23 cellular contexts compared by ENCODE assay signal in genomic region chr18:7062844-7063243, GRCh38. TPM values are rescaled to one million over a fixed set of nuclear protein-coding genes. Genes with fewer than 3 reads are reported as not detected.
"Had no signal": no experiment of that assay in that cellular context is flagged by ENCODE, and none has a peak within 500 bp of the region (broad histone marks: within the 10 kb centered on the region; RNA-seq: fewer than 3 reads in every experiment).

No MANE protein-coding gene starts in this region.

- H3K27ac ChIP-seq: coronary artery, heart left ventricle, ovary, spleen, tibial nerve had no signal

- H3K4me3 ChIP-seq: coronary artery, heart left ventricle, lung, ovary, spleen, testis, tibial nerve had no signal

- FAIRE-seq: islet of Langerhans had no signal

- DNase-seq: caudate nucleus; effector CD4-positive, alpha-beta T cell; foreskin melanocyte; heart left ventricle; hypothalamus; left cardiac atrium; left ventricle myocardium superior; mesenchymal stem cell; naive thymus-derived CD4-positive, alpha-beta T cell; nucleus accumbens; ovary; spleen; stimulated activated CD4-positive, alpha-beta T cell treated with anti-CD3 and anti-CD28 coated beads, Interleukin-15, amount 100 ng/mL, for 24 hours; stimulated activated CD4-positive, alpha-beta T cell treated with anti-CD3 and anti-CD28 coated beads, Interleukin-1b, Interleukin-23, amount 100 ng/mL, for 48 hours; stimulated activated CD4-positive, alpha-beta T cell treated with anti-CD3 and anti-CD28 coated beads, Interleukin-4, amount 100 ng/mL, for 4 hours; stimulated activated naive B cell treated with anti-CD40 and anti-IgM and Interleukin-4, amounts not matched to agents 10 μg/mL and 1 μg/mL and 100 μg/mL, for 72 hours; stimulated activated naive CD8-positive, alpha-beta T cell treated with anti-CD3 and anti-CD28 coated beads, Interleukin-15, amount 100 ng/mL, for 72 hours; testis had no signal

- H3K36me3 ChIP-seq: heart left ventricle, ovary, spleen, tibial nerve had no signal

- H3K4me1 ChIP-seq: heart left ventricle, spleen, tibial nerve had no signal

- H3K27me3 ChIP-seq: ovary, testis, tibial nerve had no signal

- ATAC-seq: heart left ventricle; left cardiac atrium; left ventricle myocardium superior; naive thymus-derived CD4-positive, alpha-beta T cell; stimulated activated naive B cell treated with anti-CD40 and anti-IgM and Interleukin-4, amounts not matched to agents 10 μg/mL and 1 μg/mL and 100 μg/mL, for 72 hours; stimulated activated naive CD8-positive, alpha-beta T cell treated with anti-CD3 and anti-CD28 coated beads, Interleukin-15, amount 100 ng/mL, for 72 hours had no signal

- H3K9me3 ChIP-seq: heart left ventricle, ovary, testis, tibial nerve had no signal

RNA-seq across cellular contexts. Expression of gene LAMA1, which starts 54.8 kb away (rescaled TPM):
- total RNA-seq: mononuclear cell; naive thymus-derived CD4-positive, alpha-beta T cell had no signal
- polyA plus RNA-seq: naive thymus-derived CD4-positive, alpha-beta T cell had no signal
